1 cellular context compared by ENCODE assay signal in the genomic region with DNA sequence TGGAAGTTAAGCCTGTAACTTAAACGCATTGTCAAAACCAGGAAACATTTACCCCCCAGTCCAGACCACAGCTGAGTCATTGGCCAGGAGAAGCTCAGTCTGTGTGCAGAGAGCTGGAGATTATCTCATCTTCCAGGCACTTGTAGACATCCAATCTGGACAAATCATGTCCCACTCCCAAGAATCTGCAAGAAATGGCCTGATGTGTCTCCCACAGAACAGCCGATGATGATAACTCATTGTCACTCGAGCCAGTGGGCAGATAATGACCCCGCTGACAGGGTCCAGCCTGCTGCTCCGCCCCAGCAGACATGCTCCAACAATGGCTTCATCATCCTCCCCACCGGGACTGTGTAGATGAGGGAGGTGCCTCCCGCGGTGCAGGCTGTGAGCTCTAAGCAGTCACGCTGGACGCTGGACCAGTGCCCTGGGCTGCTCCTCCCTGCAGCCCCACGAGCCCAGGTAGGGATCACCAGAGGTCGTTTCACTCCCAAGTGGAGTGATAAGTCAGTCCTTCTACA.
TF ChIP-seq lines count a peak whose summit lies in the region.

No MANE protein-coding gene starts in this region.

TF ChIP-seq in HCT116, 20 proteins besides CTCF, POLR2A, EP300 and RAD21 (continued from another document):
- TF ChIP-seq, protein P1, sequence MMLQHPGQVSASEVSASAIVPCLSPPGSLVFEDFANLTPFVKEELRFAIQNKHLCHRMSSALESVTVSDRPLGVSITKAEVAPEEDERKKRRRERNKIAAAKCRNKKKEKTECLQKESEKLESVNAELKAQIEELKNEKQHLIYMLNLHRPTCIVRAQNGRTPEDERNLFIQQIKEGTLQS (IDR thresholded peaks at IDR 0.05) = no peak
- no peak for TF ChIP-seq SRF (IDR thresholded peaks at IDR 0.05; ENCODE audit: low read depth)
- no peak for TF ChIP-seq EZH2phosphoT487 (IDR thresholded peaks at IDR 0.05; ENCODE audit: borderline replicate concordance)
- TF ChIP-seq POLR2AphosphoS5 (IDR thresholded peaks at IDR 0.05; ENCODE audit: low read depth, low read length) = no peak
- TF ChIP-seq EGR1 (IDR thresholded peaks at IDR 0.05; ENCODE audit: low read depth) = no peak
- TF ChIP-seq FOSL1 (IDR thresholded peaks at IDR 0.05; ENCODE audit: low read depth) = no peak
- no peak for TF ChIP-seq EZH2 (IDR thresholded peaks at IDR 0.05)
- no peak for TF ChIP-seq TCF7L2 (IDR thresholded peaks at IDR 0.05; ENCODE audit: borderline replicate concordance, extremely low read depth, insufficient read depth, insufficient read length)
- TF ChIP-seq, protein P2, sequence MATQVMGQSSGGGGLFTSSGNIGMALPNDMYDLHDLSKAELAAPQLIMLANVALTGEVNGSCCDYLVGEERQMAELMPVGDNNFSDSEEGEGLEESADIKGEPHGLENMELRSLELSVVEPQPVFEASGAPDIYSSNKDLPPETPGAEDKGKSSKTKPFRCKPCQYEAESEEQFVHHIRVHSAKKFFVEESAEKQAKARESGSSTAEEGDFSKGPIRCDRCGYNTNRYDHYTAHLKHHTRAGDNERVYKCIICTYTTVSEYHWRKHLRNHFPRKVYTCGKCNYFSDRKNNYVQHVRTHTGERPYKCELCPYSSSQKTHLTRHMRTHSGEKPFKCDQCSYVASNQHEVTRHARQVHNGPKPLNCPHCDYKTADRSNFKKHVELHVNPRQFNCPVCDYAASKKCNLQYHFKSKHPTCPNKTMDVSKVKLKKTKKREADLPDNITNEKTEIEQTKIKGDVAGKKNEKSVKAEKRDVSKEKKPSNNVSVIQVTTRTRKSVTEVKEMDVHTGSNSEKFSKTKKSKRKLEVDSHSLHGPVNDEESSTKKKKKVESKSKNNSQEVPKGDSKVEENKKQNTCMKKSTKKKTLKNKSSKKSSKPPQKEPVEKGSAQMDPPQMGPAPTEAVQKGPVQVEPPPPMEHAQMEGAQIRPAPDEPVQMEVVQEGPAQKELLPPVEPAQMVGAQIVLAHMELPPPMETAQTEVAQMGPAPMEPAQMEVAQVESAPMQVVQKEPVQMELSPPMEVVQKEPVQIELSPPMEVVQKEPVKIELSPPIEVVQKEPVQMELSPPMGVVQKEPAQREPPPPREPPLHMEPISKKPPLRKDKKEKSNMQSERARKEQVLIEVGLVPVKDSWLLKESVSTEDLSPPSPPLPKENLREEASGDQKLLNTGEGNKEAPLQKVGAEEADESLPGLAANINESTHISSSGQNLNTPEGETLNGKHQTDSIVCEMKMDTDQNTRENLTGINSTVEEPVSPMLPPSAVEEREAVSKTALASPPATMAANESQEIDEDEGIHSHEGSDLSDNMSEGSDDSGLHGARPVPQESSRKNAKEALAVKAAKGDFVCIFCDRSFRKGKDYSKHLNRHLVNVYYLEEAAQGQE (IDR thresholded peaks at IDR 0.05; ENCODE audit: low read depth) = no peak
- TF ChIP-seq ZNF274 (IDR thresholded peaks at IDR 0.05; ENCODE audit: low read depth, low read length) = no peak
- no peak for TF ChIP-seq ELF1 (IDR thresholded peaks at IDR 0.05; ENCODE audit: borderline replicate concordance, low read depth)
